17 cellular contexts compared by ENCODE assay signal in genomic region chr11:108241370-108242037, GRCh38. TPM values are rescaled to one million over a fixed set of nuclear protein-coding genes. Genes with fewer than 3 reads are reported as not detected.
DNase-seq lines count a peak whose midpoint lies in the region; ATAC-seq, FAIRE-seq and TF ChIP-seq lines count a peak whose summit lies in the region.
"Had no signal": no experiment of that assay in that cellular context is flagged by ENCODE, and none has a peak within 500 bp of the region (broad histone marks: within the 10 kb centered on the region; RNA-seq: fewer than 3 reads in every experiment).

No MANE protein-coding gene starts in this region.

- peaks cover 46 to 50% of the 10 kb centered on the region in 2 donors for H3K36me3 Mint-ChIP-seq in CD4-positive, alpha-beta memory T cell
- peaks cover 8 to 66% (median 43%) of the 10 kb centered on the region in 3 donors for H3K36me3 Mint-ChIP-seq in naive thymus-derived CD8-positive, alpha-beta T cell

- peaks cover 12% of the 10 kb centered on the region for H3K36me3 ChIP-seq in CD4-positive, alpha-beta memory T cell (ENCODE audit: insufficient read depth, low read length)
- peaks cover 49% of the 10 kb centered on the region for H3K36me3 ChIP-seq in DND-41 (ENCODE audit: insufficient read depth, low read length)

- no peaks in the 10 kb centered on the region for H3K9me3 Mint-ChIP-seq in CD4-positive, alpha-beta memory T cell
- peaks cover 0 to 1% (median 0%) of the 10 kb centered on the region in 9 donors for H3K9me3 Mint-ChIP-seq in naive thymus-derived CD8-positive, alpha-beta T cell
- H3K9me3 Mint-ChIP-seq: activated B cell treated with CpG ODN at 0.5 μM for 24 hours, memory B cell had no signal

- no peak for TF ChIP-seq CTCF in DND-41 (IDR thresholded peaks at IDR 0.05; ENCODE audit: borderline replicate concordance, extremely low read depth, low read length, poor library complexity, severe bottlenecking)

- no peak overlapping the region for H3K9ac ChIP-seq in DND-41 (ENCODE audit: low read depth, low read length)

- DNase-seq in CD4-positive, alpha-beta memory T cell = peak in 1 of 5 donors; percentile 65
- peak; percentile 31 for DNase-seq in DND-41
- peak; percentile 29 for DNase-seq in activated T-helper 9 cell treated with anti-CD3 and anti-CD28 coated beads, Interleukin-2, amount 50 U/mL, for 16 hours (ENCODE audit: low read depth)
- no peak for DNase-seq in naive thymus-derived CD8-positive, alpha-beta T cell
- no peak for DNase-seq in GM12891 (ENCODE audit: insufficient read length, low spot score)
- no peak for DNase-seq in C1 segment of cervical spinal cord (lab: John Stamatoyannopoulos, UW)
- DNase-seq in occipital lobe (lab: John Stamatoyannopoulos, UW) = no peak
- DNase-seq: activated B cell treated with CpG ODN at 0.5 μM for 24 hours, DMS53, glutamatergic neuron, HCEC 1CT, MG63, NCI-H1694 treated with DMSO at 0.1 percent for 48 hours, NCI-H446, transverse colon had no signal

- no peaks in the 10 kb centered on the region for H4K20me1 ChIP-seq in DND-41 (ENCODE audit: insufficient read depth, low read length)

- no peak for ATAC-seq in DND-41 (ENCODE audit: insufficient read depth, low read depth)
- ATAC-seq in naive thymus-derived CD8-positive, alpha-beta T cell = peak in 1 of 2 donors; percentile 19

- H3K27ac ChIP-seq in CD4-positive, alpha-beta memory T cell (ENCODE audit: low read depth, low read length) = peak overlapping the region; percentile 53
- H3K27ac ChIP-seq in DND-41 (ENCODE audit: low read length) = no peak overlapping the region
- H3K27ac ChIP-seq: transverse colon had no signal

- POLR2A ChIA-PET in CD4-positive, alpha-beta memory T cell (lab: Charles Lee; ENCODE audit: partially characterized antibody) = interaction anchor here (0.7 to 13.9 kb wide), 5 partner anchors 9 to 102 kb away, joined by 3 to 666 read pairs (median 3); partner anchors contain the start of genes ATM and NPAT
- POLR2A ChIA-PET in naive thymus-derived CD8-positive, alpha-beta T cell (lab: Charles Lee) = interaction anchor here (1.0 to 14.0 kb wide), 4 partner anchors 10 to 21 kb away, joined by 3 to 705 read pairs (median 32); partner anchors contain the start of genes ATM and NPAT

- no peak overlapping the region for H2AFZ ChIP-seq in DND-41 (ENCODE audit: low read depth, low read length)

- peaks cover 97% of the 10 kb centered on the region for H3K4me1 ChIP-seq in CD4-positive, alpha-beta memory T cell (ENCODE audit: insufficient read depth, low read length)
- H3K4me1 ChIP-seq in DND-41 (ENCODE audit: insufficient read depth, low read length) = peaks cover 44% of the 10 kb centered on the region

- peaks cover 60 to 85% (median 69%) of the 10 kb centered on the region in 4 donors for H3K4me1 Mint-ChIP-seq in CD4-positive, alpha-beta memory T cell
- peaks cover 32 to 87% (median 83%) of the 10 kb centered on the region in 4 donors for H3K4me1 Mint-ChIP-seq in naive thymus-derived CD8-positive, alpha-beta T cell

- no peak for FAIRE-seq in GM12891 (lab: Jason Lieb, UNC)

- no peak overlapping the region for H3K4me2 ChIP-seq in DND-41 (ENCODE audit: insufficient read depth, low read length)

- H3K4me3 ChIP-seq in CD4-positive, alpha-beta memory T cell (ENCODE audit: low read length in 2 of 2) = no peak overlapping the region
- H3K4me3 ChIP-seq in DND-41 (ENCODE audit: low read depth in 1 of 2, low read length in 2 of 2) = no peak overlapping the region
- H3K4me3 ChIP-seq: MG63, transverse colon had no signal

- no peak for TF ChIP-seq POLR2A in GM12891 (IDR thresholded peaks at IDR 0.05; ENCODE audit: low read depth, low read length)

- H3K27me3 ChIP-seq in CD4-positive, alpha-beta memory T cell (ENCODE audit: insufficient read depth, low read length) = no peaks in the 10 kb centered on the region
- H3K27me3 ChIP-seq in DND-41 (ENCODE audit: insufficient read depth, low read length, poor library complexity) = no peaks in the 10 kb centered on the region
- H3K27me3 ChIP-seq: MG63, transverse colon had no signal

- H3K27ac Mint-ChIP-seq in CD4-positive, alpha-beta memory T cell = peak overlapping the region; percentile 54 to 91 (median 86)
- peak overlapping the region in 9 of 10 donors; percentile 87 to 95 (median 91) for H3K27ac Mint-ChIP-seq in naive thymus-derived CD8-positive, alpha-beta T cell
- H3K27ac Mint-ChIP-seq: activated B cell treated with CpG ODN at 0.5 μM for 24 hours, memory B cell had no signal

- peaks cover 12% of the 10 kb centered on the region for H3K79me2 ChIP-seq in DND-41 (ENCODE audit: insufficient read depth, low read length)

- no peaks in the 10 kb centered on the region for H3K27me3 Mint-ChIP-seq in CD4-positive, alpha-beta memory T cell
- no peaks in the 10 kb centered on the region for H3K27me3 Mint-ChIP-seq in naive thymus-derived CD8-positive, alpha-beta T cell
- H3K27me3 Mint-ChIP-seq: activated B cell treated with CpG ODN at 0.5 μM for 24 hours, B cell, memory B cell had no signal

- intact Hi-C loops in CD4-positive, alpha-beta memory T cell (cut with micrococcal nuclease) = no loop called here

- H3K4me3 Mint-ChIP-seq in CD4-positive, alpha-beta memory T cell = peak overlapping the region in 7 of 8 donors; percentile 15 to 59 (median 40)
- peak overlapping the region in 9 of 10 donors; percentile 36 to 69 (median 57) for H3K4me3 Mint-ChIP-seq in naive thymus-derived CD8-positive, alpha-beta T cell
- H3K4me3 Mint-ChIP-seq: activated B cell treated with CpG ODN at 0.5 μM for 24 hours, B cell, memory B cell had no signal

- H3K9me3 ChIP-seq in CD4-positive, alpha-beta memory T cell (ENCODE audit: control insufficient read depth in 1 of 2, low read length in 2 of 2) = no peaks in the 10 kb centered on the region
- no peaks in the 10 kb centered on the region for H3K9me3 ChIP-seq in DND-41 (ENCODE audit: insufficient read depth, low read length, severe bottlenecking)
- H3K9me3 ChIP-seq: MG63, transverse colon had no signal

- CTCF ChIA-PET in CD4-positive, alpha-beta memory T cell (lab: Charles Lee; ENCODE audit: partially characterized antibody) = interaction anchor here (0.7 to 8.5 kb wide), 4 partner anchors 10 to 30 kb away, joined by 3 to 132 read pairs (median 6); partner anchors contain the start of genes ATM and NPAT

TF ChIP-seq in GM12891, 5 proteins besides CTCF, POLR2A, EP300 and RAD21:
- no peak for TF ChIP-seq POU2F2 (IDR thresholded peaks at IDR 0.05; ENCODE audit: low read depth, low read length)
- TF ChIP-seq TAF1 (IDR thresholded peaks at IDR 0.05; ENCODE audit: low read depth, low read length) = no peak
- no peak for TF ChIP-seq SPI1 (IDR thresholded peaks at IDR 0.05; ENCODE audit: low read depth, low read length)
- no peak for TF ChIP-seq POLR2AphosphoS5 (IDR thresholded peaks at IDR 0.05; ENCODE audit: low read depth, low read length)
- TF ChIP-seq PAX5 (IDR thresholded peaks at IDR 0.05; ENCODE audit: insufficient read depth, low read length, severe bottlenecking) = no peak

RNA-seq across cellular contexts. Expression of gene ATM, which starts 18.6 kb away (rescaled TPM):
- 100 to 1,000 TPM; 525 to 555 TPM for total RNA-seq in CD4-positive, alpha-beta memory T cell
- polyA plus RNA-seq in CD4-positive, alpha-beta memory T cell = 10 to 100 TPM; 48.6 to 59.0 TPM
- 100 to 1,000 TPM; 792 to 837 TPM for total RNA-seq in naive thymus-derived CD8-positive, alpha-beta T cell
- 100 to 1,000 TPM; 105 to 164 (median 121) TPM for polyA plus RNA-seq in naive thymus-derived CD8-positive, alpha-beta T cell
- 25.7 TPM for polyA plus RNA-seq in GM12891 (2012; ENCODE audit: low read depth, missing spikeins)
- 176 TPM for total RNA-seq in occipital lobe

RNA-seq across cellular contexts. Expression of gene NPAT, which starts 19.1 kb away (rescaled TPM):
- 10 to 100 TPM; 67.6 to 71.3 TPM for total RNA-seq in CD4-positive, alpha-beta memory T cell
- 10 to 100 TPM; 24.8 to 34.0 TPM for polyA plus RNA-seq in CD4-positive, alpha-beta memory T cell
- total RNA-seq in naive thymus-derived CD8-positive, alpha-beta T cell = 10 to 100 TPM; 73.9 to 75.8 TPM
- 10 to 100 TPM; 34.9 to 52.8 (median 47.0) TPM for polyA plus RNA-seq in naive thymus-derived CD8-positive, alpha-beta T cell
- 7.3 TPM for polyA plus RNA-seq in GM12891 (2012; ENCODE audit: low read depth, missing spikeins)
- 31.2 TPM for total RNA-seq in occipital lobe

Comparison
In these comparisons a context has a peak if more than half of its experiments do, and no peak if none do; other contexts are left out.
1. DNase-seq: peak in DND-41 (single experiment) and activated T-helper 9 cell treated with anti-CD3 and anti-CD28 coated beads, Interleukin-2, amount 50 U/mL, for 16 hours (single experiment); none in naive thymus-derived CD8-positive, alpha-beta T cell (0 of 10), GM12891 (single experiment), C1 segment of cervical spinal cord (0 of 14) and occipital lobe (single experiment).